Comparison of ENCODE assay signal across 21 cellular contexts in the genomic region with DNA sequence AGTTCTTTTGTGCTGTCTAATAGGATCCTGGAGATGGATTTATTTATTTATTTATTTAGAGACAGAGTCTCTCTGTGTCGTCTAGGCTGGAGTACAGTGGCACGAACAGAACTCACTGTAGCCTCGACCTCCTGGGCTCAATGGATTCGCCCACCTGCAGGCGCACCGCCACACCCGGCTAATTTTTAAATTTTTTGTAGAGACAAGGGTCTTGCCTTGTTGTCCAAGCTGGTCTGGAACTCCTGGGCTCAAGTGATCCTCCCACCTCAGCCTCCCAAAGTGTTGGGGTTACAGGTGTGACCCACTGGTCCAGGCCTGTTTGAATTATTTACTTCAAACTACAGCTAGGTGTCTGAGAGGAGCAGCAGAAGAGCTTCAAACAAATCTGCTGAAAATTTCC. TPM values are rescaled to one million over a fixed set of nuclear protein-coding genes. Genes with fewer than 3 reads are reported as not detected.
DNase-seq lines count a peak whose midpoint lies in the region; ATAC-seq and TF ChIP-seq lines count a peak whose summit lies in the region.
"Had no signal": no experiment of that assay in that cellular context is flagged by ENCODE, and none has a peak within 500 bp of the region (broad histone marks: within the 10 kb centered on the region; RNA-seq: fewer than 3 reads in every experiment).

No MANE protein-coding gene starts in this region.

- H3F3A ChIP-seq in Loucy (ENCODE audit: low read depth) (peaks cover 14% of the 10 kb centered on the region; the same call in 1 of the 2 replicates), neural progenitor cell (ENCODE audit: low read depth) (peaks cover 51% of the 10 kb centered on the region)

- CTCF ChIA-PET in activated CD4-positive, alpha-beta T cell treated with anti-CD3 and anti-CD28 coated beads, Interleukin-2, amount 10 ng/mL, durations not matched to agents 7 days and 5 days (lab: Charles Lee) = interaction anchor here (1.4 to 2.0 kb wide), 5 partner anchors 10 to 128 kb away, joined by 3 to 6 read pairs (median 4); a partner anchor contains a TSS

- peaks cover 3% of the 10 kb centered on the region for H4K20me1 ChIP-seq in Loucy (ENCODE audit: insufficient read depth, low read length, poor library complexity, severe bottlenecking)
- no peaks in the 10 kb centered on the region for H4K20me1 ChIP-seq in neural progenitor cell (ENCODE audit: low read depth)

- H3K4me3 Mint-ChIP-seq in activated CD4-positive, alpha-beta T cell treated with anti-CD3 and anti-CD28 coated beads, Interleukin-2, amount 10 ng/mL, durations not matched to agents 7 days and 5 days = no peak overlapping the region
- no peak overlapping the region for H3K4me3 Mint-ChIP-seq in chondrocyte (ENCODE audit: unreplicated experiment)
- no peak overlapping the region for H3K4me3 Mint-ChIP-seq in neural progenitor cell
- no peak overlapping the region for H3K4me3 Mint-ChIP-seq in T-helper 2 cell treated with Interferon-gamma antibody and Interleukin-4, amounts not matched to agents 5 μg/mL and 100 μg/mL, for 36 hours

- H3K27me3 ChIP-seq in Loucy (ENCODE audit: insufficient read depth, low read length, poor library complexity, severe bottlenecking) (peaks cover 11% of the 10 kb centered on the region), neural progenitor cell (no peaks in the 10 kb centered on the region)
- H3K27me3 ChIP-seq: cardiac muscle cell, thyroid gland had no signal

- no peaks in the 10 kb centered on the region for H3K27me3 Mint-ChIP-seq in activated CD4-positive, alpha-beta T cell treated with anti-CD3 and anti-CD28 coated beads, Interleukin-2, amount 10 ng/mL, durations not matched to agents 7 days and 5 days
- H3K27me3 Mint-ChIP-seq in chondrocyte (ENCODE audit: low read depth) = no peaks in the 10 kb centered on the region
- peaks cover 4% of the 10 kb centered on the region for H3K27me3 Mint-ChIP-seq in neural progenitor cell (ENCODE audit: insufficient read depth, low read depth)
- H3K27me3 Mint-ChIP-seq in T-helper 2 cell treated with Interferon-gamma antibody and Interleukin-4, amounts not matched to agents 5 μg/mL and 100 μg/mL, for 36 hours (ENCODE audit: low read depth) = peaks cover 2% of the 10 kb centered on the region

- H3K4me1 ChIP-seq in Loucy (ENCODE audit: insufficient read depth, low read length, poor library complexity, severe bottlenecking) (peaks cover 20% of the 10 kb centered on the region), neural progenitor cell (peaks cover 3% of the 10 kb centered on the region)

- H3K36me3 Mint-ChIP-seq in activated CD4-positive, alpha-beta T cell treated with anti-CD3 and anti-CD28 coated beads, Interleukin-2, amount 10 ng/mL, durations not matched to agents 7 days and 5 days (ENCODE audit: low read depth) = peaks cover 5% of the 10 kb centered on the region
- H3K36me3 Mint-ChIP-seq in chondrocyte (ENCODE audit: low read depth) (no peaks in the 10 kb centered on the region), neural progenitor cell (peaks cover 4% of the 10 kb centered on the region)
- H3K36me3 Mint-ChIP-seq in T-helper 2 cell treated with Interferon-gamma antibody and Interleukin-4, amounts not matched to agents 5 μg/mL and 100 μg/mL, for 36 hours (ENCODE audit: low read depth) = peaks cover 13% of the 10 kb centered on the region

- H3K36me3 ChIP-seq in Loucy (ENCODE audit: insufficient read depth, low read length) (no peaks in the 10 kb centered on the region), neural progenitor cell (no peaks in the 10 kb centered on the region)
- H3K36me3 ChIP-seq: cardiac muscle cell, esophagus muscularis mucosa, thyroid gland had no signal

- H3K4me1 Mint-ChIP-seq in activated CD4-positive, alpha-beta T cell treated with anti-CD3 and anti-CD28 coated beads, Interleukin-2, amount 10 ng/mL, durations not matched to agents 7 days and 5 days = peaks cover 21% of the 10 kb centered on the region
- H3K4me1 Mint-ChIP-seq in chondrocyte (ENCODE audit: low read depth) = peaks cover 17% of the 10 kb centered on the region
- H3K4me1 Mint-ChIP-seq in neural progenitor cell = peaks cover 21% of the 10 kb centered on the region
- H3K4me1 Mint-ChIP-seq in T-helper 2 cell treated with Interferon-gamma antibody and Interleukin-4, amounts not matched to agents 5 μg/mL and 100 μg/mL, for 36 hours (ENCODE audit: low read depth) = peaks cover 18% of the 10 kb centered on the region

- no peak for TF ChIP-seq CTCF in Loucy (conservative IDR thresholded peaks at IDR 0.05; ENCODE audit: low read length)
- no peak for TF ChIP-seq CTCF in chondrocyte (IDR thresholded peaks at IDR 0.05)
- no peak for TF ChIP-seq CTCF in neural progenitor cell (IDR thresholded peaks at IDR 0.05)

- peak overlapping the region; percentile 9 for H3K27ac Mint-ChIP-seq in activated CD4-positive, alpha-beta T cell treated with anti-CD3 and anti-CD28 coated beads, Interleukin-2, amount 10 ng/mL, durations not matched to agents 7 days and 5 days
- no peak overlapping the region for H3K27ac Mint-ChIP-seq in chondrocyte (ENCODE audit: unreplicated experiment)
- H3K27ac Mint-ChIP-seq in neural progenitor cell = peak overlapping the region; percentile 11
- no peak overlapping the region for H3K27ac Mint-ChIP-seq in T-helper 2 cell treated with Interferon-gamma antibody and Interleukin-4, amounts not matched to agents 5 μg/mL and 100 μg/mL, for 36 hours

- H3K4me2 ChIP-seq in Loucy (ENCODE audit: low read depth, low read length, poor library complexity, severe bottlenecking) (peak overlapping the region; percentile 76), neural progenitor cell (no peak overlapping the region)

- peaks cover 44% of the 10 kb centered on the region for H3K79me2 ChIP-seq in Loucy (ENCODE audit: insufficient read depth, low read length)
- H3K79me2 ChIP-seq in neural progenitor cell (ENCODE audit: low read depth) = peaks cover 13% of the 10 kb centered on the region

- ATAC-seq in HG03025 (IDR thresholded peaks at IDR 0.05; ENCODE audit: low FRiP score, unreplicated experiment) = no peak

- DNase-seq in activated CD4-positive, alpha-beta T cell treated with anti-CD3 and anti-CD28 coated beads, Interleukin-2, amount 10 ng/mL, durations not matched to agents 7 days and 5 days = no peak
- no peak for DNase-seq in activated CD4-positive, alpha-beta T cell treated with anti-CD3 and anti-CD28 coated beads, Interleukin-2, amount 50 U/mL, for 48 hours
- peak; percentile 32 for DNase-seq in chondrocyte (ENCODE audit: low spot score)
- DNase-seq in neural progenitor cell (ENCODE audit: low spot score) = no peak
- no peak for DNase-seq in NCI-H2196 treated with DMSO at 0.1 percent for 48 hours (lab: John Stamatoyannopoulos, UW; ENCODE audit: unreplicated experiment)
- no peak for DNase-seq in T-helper 2 cell treated with Interferon-gamma antibody and Interleukin-4, amounts not matched to agents 5 μg/mL and 100 μg/mL, for 36 hours (ENCODE audit: low spot score)
- DNase-seq: activated T-cell treated with anti-CD3 and anti-CD28 coated beads, Interleukin-2, amount 50 U/mL, for 1 hour; amniotic stem cell; DMS153; effector CD4-positive, alpha-beta T cell; NCI-H1092 treated with DMSO at 0.1 percent for 48 hours; NCI-H2081 treated with DMSO at 0.1 percent for 48 hours; NCI-H69; SIG-M5; small intestine; T-helper 9 cell; thyroid gland had no signal

- H2AFZ ChIP-seq in Loucy (ENCODE audit: low read length) (no peak overlapping the region), neural progenitor cell (replicated peaks) (no peak overlapping the region)

- POLR2A ChIA-PET in activated CD4-positive, alpha-beta T cell treated with anti-CD3 and anti-CD28 coated beads, Interleukin-2, amount 10 ng/mL, durations not matched to agents 7 days and 5 days (lab: Charles Lee) = no interaction called here

- no peaks in the 10 kb centered on the region for H3K9me2 ChIP-seq in Loucy (replicated peaks; ENCODE audit: low read depth, low read length)

- H3K9ac ChIP-seq in Loucy (ENCODE audit: low read depth, low read length, poor library complexity, severe bottlenecking) = no peak overlapping the region
- H3K9ac ChIP-seq in neural progenitor cell = no peak overlapping the region

- no peak overlapping the region for H3K27ac ChIP-seq in neural progenitor cell
- H3K27ac ChIP-seq: cardiac muscle cell, thyroid gland had no signal

- H3K9me3 ChIP-seq in Loucy (ENCODE audit: insufficient read depth, low read depth, low read length) (no peaks in the 10 kb centered on the region), neural progenitor cell (ENCODE audit: low read depth) (no peaks in the 10 kb centered on the region)
- H3K9me3 ChIP-seq: esophagus muscularis mucosa, thyroid gland had no signal

- no peaks in the 10 kb centered on the region for H3K9me3 Mint-ChIP-seq in activated CD4-positive, alpha-beta T cell treated with anti-CD3 and anti-CD28 coated beads, Interleukin-2, amount 10 ng/mL, durations not matched to agents 7 days and 5 days
- H3K9me3 Mint-ChIP-seq in chondrocyte (ENCODE audit: low read depth) (no peaks in the 10 kb centered on the region), neural progenitor cell (peaks cover 2% of the 10 kb centered on the region)
- no peaks in the 10 kb centered on the region for H3K9me3 Mint-ChIP-seq in T-helper 2 cell treated with Interferon-gamma antibody and Interleukin-4, amounts not matched to agents 5 μg/mL and 100 μg/mL, for 36 hours

- H3K4me3 ChIP-seq in Loucy (ENCODE audit: low read length, poor library complexity, severe bottlenecking) (no peak overlapping the region), neural progenitor cell (no peak overlapping the region)
- H3K4me3 ChIP-seq: cardiac muscle cell, thyroid gland had no signal

RNA-seq across cellular contexts. Expression of a gene that starts 9.6 kb away (rescaled TPM):
- 10 to 100 TPM; 65.1 to 65.2 TPM for total RNA-seq in activated CD4-positive, alpha-beta T cell treated with anti-CD3 and anti-CD28 coated beads, Interleukin-2, amount 10 ng/mL, durations not matched to agents 7 days and 5 days
- total RNA-seq in chondrocyte = 38.4 to 49.7 TPM (median 39.4 TPM) in 3 replicates
- 40.1 and 59.6 TPM in 2 replicates for total RNA-seq in neural progenitor cell (ENCODE audit: low replicate concordance)

RNA-seq across cellular contexts. Expression of a gene that starts 30.5 kb away (rescaled TPM):
- total RNA-seq in activated CD4-positive, alpha-beta T cell treated with anti-CD3 and anti-CD28 coated beads, Interleukin-2, amount 10 ng/mL, durations not matched to agents 7 days and 5 days = 1 to 10 TPM; 1.1 to 1.8 TPM
- 1.3 to 1.5 TPM (median 1.3 TPM) in 3 replicates for total RNA-seq in chondrocyte
- total RNA-seq in neural progenitor cell (ENCODE audit: low replicate concordance) = 2.8 and 4.8 TPM in 2 replicates

Comparison
In these comparisons a context has a peak if more than half of its experiments do, and no peak if none do; other contexts are left out.
1. H3K27ac Mint-ChIP-seq: peak in activated CD4-positive, alpha-beta T cell treated with anti-CD3 and anti-CD28 coated beads, Interleukin-2, amount 10 ng/mL, durations not matched to agents 7 days and 5 days (single experiment) and neural progenitor cell (single experiment); none in chondrocyte (single experiment) and T-helper 2 cell treated with Interferon-gamma antibody and Interleukin-4, amounts not matched to agents 5 μg/mL and 100 μg/mL, for 36 hours (single experiment).